8 cellular contexts compared by ENCODE assay signal in genomic region chr5:43007911-43008368, GRCh38. TPM values are rescaled to one million over a fixed set of nuclear protein-coding genes. Genes with fewer than 3 reads are reported as not detected.
A peak's percentile ranks its signal among the peaks of the same experiment; 100 is the strongest.
DNase-seq lines count a peak whose midpoint lies in the region; ATAC-seq and TF ChIP-seq lines count a peak whose summit lies in the region.

No MANE protein-coding gene starts in this region.

- H3K4me1 Mint-ChIP-seq in T-helper 1 cell treated with Interleukin-12 subunit alpha and Interleukin-12 subunit beta and Interleukin-4 antibody, amounts not matched to agents 30 μg/mL and 1 μg/mL, for 36 hours (ENCODE audit: low read depth): peaks cover 30% of the 10 kb centered on the region

- peak overlapping the region; percentile 89 for H3K4me2 ChIP-seq in smooth muscle cell

- 2% methylated on average over 25 of the region's 25 CpGs for WGBS in smooth muscle cell (ENCODE audit: low lambda C conversion rate)

- peak overlapping the region; percentile 88 for H2AFZ ChIP-seq in smooth muscle cell (ENCODE audit: low read depth)

- H3K4me1 ChIP-seq in iPS-18a (ENCODE audit: control insufficient read depth, low read depth, low read length): no peaks in the 10 kb centered on the region
- peaks cover 5% of the 10 kb centered on the region for H3K4me1 ChIP-seq in smooth muscle cell (ENCODE audit: low read depth)

- H3K36me3 Mint-ChIP-seq in T-helper 1 cell treated with Interleukin-12 subunit alpha and Interleukin-12 subunit beta and Interleukin-4 antibody, amounts not matched to agents 30 μg/mL and 1 μg/mL, for 36 hours (ENCODE audit: low read depth): no peaks in the 10 kb centered on the region

- peaks cover 41% of the 10 kb centered on the region for H3K27me3 ChIP-seq in iPS-18a (ENCODE audit: control insufficient read depth, insufficient read depth, low read length)
- no peaks in the 10 kb centered on the region for H3K27me3 ChIP-seq in smooth muscle cell (ENCODE audit: low read depth)

- DNase-seq in NCI-H187 treated with DMSO at 0.1 percent for 48 hours (lab: John Stamatoyannopoulos, UW): peak; percentile 71
- DNase-seq in smooth muscle cell (lab: John Stamatoyannopoulos, UW; ENCODE audit: unreplicated experiment): peak; percentile 59
- DNase-seq in G401 (ENCODE audit: low spot score): no peak

- H3K36me3 ChIP-seq in iPS-18a (ENCODE audit: control insufficient read depth, low read depth, low read length): no peaks in the 10 kb centered on the region
- H3K36me3 ChIP-seq in smooth muscle cell (ENCODE audit: low read depth): no peaks in the 10 kb centered on the region

- no peaks in the 10 kb centered on the region for H3K9me3 Mint-ChIP-seq in T-helper 1 cell treated with Interleukin-12 subunit alpha and Interleukin-12 subunit beta and Interleukin-4 antibody, amounts not matched to agents 30 μg/mL and 1 μg/mL, for 36 hours

- ATAC-seq in GM18508 (IDR thresholded peaks at IDR 0.05; ENCODE audit: insufficient read depth, unreplicated experiment) (peak; percentile 34), HG02885 (IDR thresholded peaks at IDR 0.05; ENCODE audit: poor library complexity, unreplicated experiment) (peak; percentile 47)

- H3K4me3 ChIP-seq in iPS-18a (ENCODE audit: low read length) (peak overlapping the region; percentile 58), smooth muscle cell (peak overlapping the region; percentile 61)

- H3F3A ChIP-seq in smooth muscle cell (ENCODE audit: low read depth): no peaks in the 10 kb centered on the region

- no peak overlapping the region for H3K9ac ChIP-seq in iPS-18a (ENCODE audit: low read length)
- H3K9ac ChIP-seq in smooth muscle cell (ENCODE audit: low read depth): peak overlapping the region; percentile 17

- H3K9me3 ChIP-seq in iPS-18a (ENCODE audit: control insufficient read depth, low read depth, low read length) (no peaks in the 10 kb centered on the region), smooth muscle cell (replicated peaks; ENCODE audit: low read depth) (no peaks in the 10 kb centered on the region)

- in situ Hi-C loops in G401 (cut with HindIII; ENCODE audit: low sequenced_read_pairs): no loop called here

- TF ChIP-seq CTCF in smooth muscle cell (IDR thresholded peaks at IDR 0.05; ENCODE audit: borderline replicate concordance, insufficient read depth, poor library complexity, severe bottlenecking): no peak

- H3K27ac Mint-ChIP-seq in T-helper 1 cell treated with Interleukin-12 subunit alpha and Interleukin-12 subunit beta and Interleukin-4 antibody, amounts not matched to agents 30 μg/mL and 1 μg/mL, for 36 hours: peak overlapping the region; percentile 98

- no peaks in the 10 kb centered on the region for H3K27me3 Mint-ChIP-seq in T-helper 1 cell treated with Interleukin-12 subunit alpha and Interleukin-12 subunit beta and Interleukin-4 antibody, amounts not matched to agents 30 μg/mL and 1 μg/mL, for 36 hours (ENCODE audit: low read depth)

- peak overlapping the region; percentile 80 for H3K4me3 Mint-ChIP-seq in T-helper 1 cell treated with Interleukin-12 subunit alpha and Interleukin-12 subunit beta and Interleukin-4 antibody, amounts not matched to agents 30 μg/mL and 1 μg/mL, for 36 hours

- H3K27ac ChIP-seq in angular gyrus (ENCODE audit: low read depth, low read length) (peak overlapping the region; percentile 38), iPS-18a (ENCODE audit: low read length) (no peak overlapping the region), smooth muscle cell (ENCODE audit: low read depth) (peak overlapping the region; percentile 71)

- no peaks in the 10 kb centered on the region for H3K79me2 ChIP-seq in smooth muscle cell (ENCODE audit: low read depth)

- no peaks in the 10 kb centered on the region for H4K20me1 ChIP-seq in smooth muscle cell (ENCODE audit: low read depth)

RNA-seq across cellular contexts. Expression of gene ANXA2R, which starts 32.2 kb away (rescaled TPM):
- 0.40 and 1.5 TPM in 2 replicates for total RNA-seq in smooth muscle cell
- polyA plus RNA-seq in smooth muscle cell: 0.83 TPM in 1 of 2 replicates, not detected in the other
- total RNA-seq in G401 (2014; rRNA removed; shearing (Covaris generic)): 0.49 and 1.3 TPM in 2 replicates
